Comparison of ENCODE assay signal across 22 cellular contexts in the genomic region with DNA sequence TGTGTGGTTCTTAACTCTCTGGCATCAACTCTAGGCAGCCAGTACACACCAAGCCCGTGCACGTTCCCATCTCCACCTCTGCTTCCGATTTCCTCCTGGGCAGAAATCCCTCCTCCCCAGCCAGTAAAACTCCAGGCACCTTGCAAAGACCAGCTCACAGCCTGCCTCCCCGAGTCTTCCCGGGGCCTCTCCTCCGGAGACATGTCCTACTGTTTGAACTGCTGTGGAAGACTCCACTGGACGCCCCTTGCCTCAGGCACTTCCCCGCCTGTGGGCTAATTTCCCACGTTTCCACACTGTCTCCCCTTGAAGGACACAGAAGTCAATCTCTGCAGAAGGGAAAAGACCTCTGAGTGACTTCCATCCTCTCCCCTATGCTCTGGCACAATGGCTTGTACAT.
DNase-seq lines count a peak whose midpoint lies in the region; ATAC-seq, FAIRE-seq and TF ChIP-seq lines count a peak whose summit lies in the region.
"Had no signal": no experiment of that assay in that cellular context is flagged by ENCODE, and none has a peak within 500 bp of the region (broad histone marks: within the 10 kb centered on the region; RNA-seq: fewer than 3 reads in every experiment).

No MANE protein-coding gene starts in this region.

- WGBS in H9 (ENCODE audit: extremely low coverage, insufficient read length, low lambda C conversion rate): no CpG with 5 or more reads among the region's 9 CpGs

- H3K23ac ChIP-seq in H9 (ENCODE audit: insufficient read length, low read depth, low read length): no peak overlapping the region

- no peak for TF ChIP-seq POLR2A in H54 (IDR thresholded peaks at IDR 0.05; ENCODE audit: low read depth, low read length)

- no peak overlapping the region; the same call in 1 of the 2 replicates for H3K14ac ChIP-seq in H9 (ENCODE audit: insufficient read depth, low read length)

- H3K18ac ChIP-seq in H9 (ENCODE audit: insufficient read length, low read depth, low read length): no peak overlapping the region

- H3K9me3 ChIP-seq in H9 (ENCODE audit: control insufficient read depth, low read depth, low read length): no peaks in the 10 kb centered on the region
- H3K9me3 ChIP-seq: Peyer's patch, SJSA1 had no signal

- no peak overlapping the region for H3K56ac ChIP-seq in H9 (ENCODE audit: insufficient read length, low read depth, low read length)

- no peak for DNase-seq in activated CD8-positive, alpha-beta memory T cell treated with anti-CD3 and anti-CD28 coated beads, Interleukin-2, amount 10 ng/mL, durations not matched to agents 7 days and 5 days
- no peak for DNase-seq in activated CD8-positive, alpha-beta memory T cell treated with anti-CD3 and anti-CD28 coated beads, Interleukin-2, amount 50 U/mL, for 4 hours
- DNase-seq in H9 (no peak), NCI-H187 treated with DMSO at 0.1 percent for 48 hours (lab: John Stamatoyannopoulos, UW) (no peak), H54 (ENCODE audit: insufficient read length, low spot score) (no peak)
- no peak for DNase-seq in activated naive CD8-positive, alpha-beta T cell treated with anti-CD3 and anti-CD28 coated beads, Interleukin-2, amount 50 U/mL, for 24 hours
- DNase-seq in stimulated activated effector memory CD8-positive, alpha-beta T cell treated with anti-CD3 and anti-CD28 coated beads, Interleukin-12 subunit alpha, Interleukin-12 subunit beta, amount 100 ng/mL, for 72 hours (ENCODE audit: low spot score in 2 of 2): no peak
- DNase-seq: C1 segment of cervical spinal cord; DMS53; GF-D8; NCI-H1105 treated with DMSO at 0.1 percent for 48 hours; NCI-H510A; NK-92 treated with Interleukin-12 subunit alpha and Interleukin-12 subunit beta, amount 100 ng/mL, for 24 hours; Peyer's patch; stimulated activated CD4-positive, alpha-beta T cell treated with anti-CD3 and anti-CD28 coated beads, Interleukin-4, amount 100 ng/mL, for 24 hours had no signal

- no peak overlapping the region for H3K27ac ChIP-seq in H9 (ENCODE audit: insufficient read length, low read depth, low read length)
- H3K27ac ChIP-seq: Peyer's patch, SJSA1 had no signal

- no peak overlapping the region for H2BK5ac ChIP-seq in H9 (ENCODE audit: insufficient read length, low read length)

- ATAC-seq in activated CD8-positive, alpha-beta memory T cell treated with anti-CD3 and anti-CD28 coated beads, Interleukin-2, amount 10 ng/mL, durations not matched to agents 7 days and 5 days: no peak
- ATAC-seq in activated naive CD8-positive, alpha-beta T cell treated with anti-CD3 and anti-CD28 coated beads, Interleukin-2, amount 50 U/mL, for 24 hours: no peak
- no peak for ATAC-seq in stimulated activated effector memory CD8-positive, alpha-beta T cell treated with anti-CD3 and anti-CD28 coated beads, Interleukin-12 subunit alpha, Interleukin-12 subunit beta, amount 100 ng/mL, for 72 hours
- no peak for ATAC-seq in GM18858 (IDR thresholded peaks at IDR 0.05; ENCODE audit: unreplicated experiment)

- H3K4me1 Mint-ChIP-seq in activated CD8-positive, alpha-beta memory T cell treated with anti-CD3 and anti-CD28 coated beads, Interleukin-2, amount 10 ng/mL, durations not matched to agents 7 days and 5 days: peaks cover 59% of the 10 kb centered on the region
- H3K4me1 Mint-ChIP-seq in H9: peaks cover 15 to 16% of the 10 kb centered on the region in 2 experiments; a peak in 3 of 4 replicates
- peaks cover 78% of the 10 kb centered on the region for H3K4me1 Mint-ChIP-seq in activated naive CD8-positive, alpha-beta T cell treated with anti-CD3 and anti-CD28 coated beads, Interleukin-2, amount 50 U/mL, for 24 hours
- peaks cover 68% of the 10 kb centered on the region for H3K4me1 Mint-ChIP-seq in stimulated activated effector memory CD8-positive, alpha-beta T cell treated with anti-CD3 and anti-CD28 coated beads, Interleukin-12 subunit alpha, Interleukin-12 subunit beta, amount 100 ng/mL, for 72 hours

- H3K4me2 ChIP-seq in H9 (ENCODE audit: insufficient read depth, insufficient read length, low read length): no peak overlapping the region
- H3K4me2 ChIP-seq: smooth muscle cell had no signal

- H3T11ph ChIP-seq in H9 (ENCODE audit: low read length): no peak overlapping the region

- H3K9me3 Mint-ChIP-seq in activated CD8-positive, alpha-beta memory T cell treated with anti-CD3 and anti-CD28 coated beads, Interleukin-2, amount 10 ng/mL, durations not matched to agents 7 days and 5 days (ENCODE audit: low read depth): no peaks in the 10 kb centered on the region
- no peaks in the 10 kb centered on the region for H3K9me3 Mint-ChIP-seq in H9
- H3K9me3 Mint-ChIP-seq in activated naive CD8-positive, alpha-beta T cell treated with anti-CD3 and anti-CD28 coated beads, Interleukin-2, amount 50 U/mL, for 24 hours: no peaks in the 10 kb centered on the region
- H3K9me3 Mint-ChIP-seq in stimulated activated effector memory CD8-positive, alpha-beta T cell treated with anti-CD3 and anti-CD28 coated beads, Interleukin-12 subunit alpha, Interleukin-12 subunit beta, amount 100 ng/mL, for 72 hours: no peaks in the 10 kb centered on the region
- H3K9me3 Mint-ChIP-seq: mesothelial cell of epicardium had no signal

- H3K4me1 ChIP-seq in H9 (ENCODE audit: insufficient read depth, low read length): no peaks in the 10 kb centered on the region

- H4K91ac ChIP-seq in H9 (ENCODE audit: insufficient read length, low read depth, low read length): no peak overlapping the region

- H3K4me3 Mint-ChIP-seq in activated CD8-positive, alpha-beta memory T cell treated with anti-CD3 and anti-CD28 coated beads, Interleukin-2, amount 10 ng/mL, durations not matched to agents 7 days and 5 days: no peak overlapping the region
- no peak overlapping the region for H3K4me3 Mint-ChIP-seq in H9
- H3K4me3 Mint-ChIP-seq in activated naive CD8-positive, alpha-beta T cell treated with anti-CD3 and anti-CD28 coated beads, Interleukin-2, amount 50 U/mL, for 24 hours: no peak overlapping the region
- no peak overlapping the region for H3K4me3 Mint-ChIP-seq in stimulated activated effector memory CD8-positive, alpha-beta T cell treated with anti-CD3 and anti-CD28 coated beads, Interleukin-12 subunit alpha, Interleukin-12 subunit beta, amount 100 ng/mL, for 72 hours
- H3K4me3 Mint-ChIP-seq: mesothelial cell of epicardium had no signal

- no peaks in the 10 kb centered on the region for H3K27me3 Mint-ChIP-seq in activated CD8-positive, alpha-beta memory T cell treated with anti-CD3 and anti-CD28 coated beads, Interleukin-2, amount 10 ng/mL, durations not matched to agents 7 days and 5 days
- H3K27me3 Mint-ChIP-seq in H9 (ENCODE audit: low read depth): no peaks in the 10 kb centered on the region
- H3K27me3 Mint-ChIP-seq in activated naive CD8-positive, alpha-beta T cell treated with anti-CD3 and anti-CD28 coated beads, Interleukin-2, amount 50 U/mL, for 24 hours: no peaks in the 10 kb centered on the region

- TF ChIP-seq CTCF in H9 (conservative IDR thresholded peaks at IDR 0.05): no peak

- H2BK20ac ChIP-seq in H9 (ENCODE audit: low read depth, low read length, poor library complexity, severe bottlenecking): no peak overlapping the region

- peaks cover 34% of the 10 kb centered on the region for H3K36me3 Mint-ChIP-seq in activated CD8-positive, alpha-beta memory T cell treated with anti-CD3 and anti-CD28 coated beads, Interleukin-2, amount 10 ng/mL, durations not matched to agents 7 days and 5 days
- H3K36me3 Mint-ChIP-seq in H9 (ENCODE audit: insufficient read depth in 1 of 3, low read depth in 3 of 3): peaks cover 0 to 6% (median 3%) of the 10 kb centered on the region in 3 experiments; a peak in 1 of 7 replicates
- H3K36me3 Mint-ChIP-seq in activated naive CD8-positive, alpha-beta T cell treated with anti-CD3 and anti-CD28 coated beads, Interleukin-2, amount 50 U/mL, for 24 hours (ENCODE audit: low read depth): peaks cover 33% of the 10 kb centered on the region
- H3K36me3 Mint-ChIP-seq in stimulated activated effector memory CD8-positive, alpha-beta T cell treated with anti-CD3 and anti-CD28 coated beads, Interleukin-12 subunit alpha, Interleukin-12 subunit beta, amount 100 ng/mL, for 72 hours: peaks cover 80% of the 10 kb centered on the region

- no peaks in the 10 kb centered on the region for H4K20me1 ChIP-seq in H9 (ENCODE audit: control insufficient read depth, insufficient read depth, insufficient read length)

- H2AK5ac ChIP-seq in H9 (ENCODE audit: insufficient read length, low read length): no peak overlapping the region

- H4K5ac ChIP-seq in H9 (ENCODE audit: insufficient read length, low read depth, low read length): no peak overlapping the region

- H3K27me3 ChIP-seq in H9 (ENCODE audit: insufficient read depth, low read length): no peaks in the 10 kb centered on the region
- H3K27me3 ChIP-seq: Peyer's patch, SJSA1 had no signal

- H2BK12ac ChIP-seq in H9 (ENCODE audit: insufficient read length, low read depth, low read length): no peak overlapping the region

- peak overlapping the region; percentile 37 for H3K27ac Mint-ChIP-seq in activated CD8-positive, alpha-beta memory T cell treated with anti-CD3 and anti-CD28 coated beads, Interleukin-2, amount 10 ng/mL, durations not matched to agents 7 days and 5 days
- peak overlapping the region in 2 of 3 experiments; percentile 1 to 81; a peak in 3 of 7 replicates for H3K27ac Mint-ChIP-seq in H9
- peak overlapping the region; percentile 40 for H3K27ac Mint-ChIP-seq in activated naive CD8-positive, alpha-beta T cell treated with anti-CD3 and anti-CD28 coated beads, Interleukin-2, amount 50 U/mL, for 24 hours
- peak overlapping the region; percentile 82 for H3K27ac Mint-ChIP-seq in stimulated activated effector memory CD8-positive, alpha-beta T cell treated with anti-CD3 and anti-CD28 coated beads, Interleukin-12 subunit alpha, Interleukin-12 subunit beta, amount 100 ng/mL, for 72 hours
- H3K27ac Mint-ChIP-seq: mesothelial cell of epicardium had no signal

- no peak overlapping the region for H3K4ac ChIP-seq in H9 (ENCODE audit: low read depth, low read length)

- no peak overlapping the region for H4K8ac ChIP-seq in H9 (replicated peaks; ENCODE audit: insufficient read length, low read depth, low read length)

- H3K79me1 ChIP-seq in H9 (ENCODE audit: insufficient read depth, low read depth, low read length, poor library complexity, severe bottlenecking): no peaks in the 10 kb centered on the region

- no peak overlapping the region for H2BK120ac ChIP-seq in H9 (ENCODE audit: low read depth, low read length, poor library complexity, severe bottlenecking)

- H2AFZ ChIP-seq in H9 (ENCODE audit: low read length): no peak overlapping the region

- H2BK15ac ChIP-seq in H9 (ENCODE audit: low read depth, low read length): no peak overlapping the region

- H3K9ac ChIP-seq in H9 (ENCODE audit: extremely low read depth, insufficient read length, low read length): no peak overlapping the region

- H3K79me2 ChIP-seq in H9 (ENCODE audit: insufficient read depth, low read length): no peaks in the 10 kb centered on the region

- no peak for FAIRE-seq in H54 (lab: Jason Lieb, UNC)
- FAIRE-seq: bronchial epithelial cell, endothelial cell of umbilical vein, urothelium cell line had no signal

- H3K23me2 ChIP-seq in H9 (ENCODE audit: insufficient read length, low read depth, low read length, poor library complexity, severe bottlenecking): no peaks in the 10 kb centered on the region

- CTCF ChIA-PET in activated CD8-positive, alpha-beta memory T cell treated with anti-CD3 and anti-CD28 coated beads, Interleukin-2, amount 10 ng/mL, durations not matched to agents 7 days and 5 days (lab: Charles Lee): interaction anchor here (1.4 kb wide), 1 partner anchor 33 kb away, joined by 3 read pairs; no protein-coding TSS in a partner anchor
